Comparison of ENCODE assay signal across 1 cellular context in the genomic region with DNA sequence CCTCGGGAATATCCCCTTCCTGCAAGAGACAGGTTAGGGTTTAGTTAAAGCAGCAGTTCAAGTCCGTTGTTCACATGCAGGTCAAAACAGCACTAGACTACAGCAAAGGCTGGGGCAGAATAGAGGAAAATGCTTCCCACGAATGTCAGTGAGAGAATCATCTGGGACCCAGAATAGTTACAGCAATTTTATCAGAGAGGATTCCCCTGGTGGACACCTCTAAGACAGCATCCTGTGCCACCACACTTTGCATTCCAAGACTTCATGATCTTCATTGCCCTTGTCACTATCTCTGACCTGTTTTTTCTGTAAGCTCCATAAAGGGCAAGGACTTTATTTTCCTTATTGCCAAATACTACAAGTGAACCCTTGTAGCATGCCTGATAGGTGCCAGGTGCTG.
TF ChIP-seq lines count a peak whose summit lies in the region.

No MANE protein-coding gene starts in this region.

TF ChIP-seq in IMR-90, 13 proteins besides CTCF, POLR2A, EP300 and RAD21 (continued from another document):
- TF ChIP-seq BHLHE40 (IDR thresholded peaks at IDR 0.05; ENCODE audit: low read depth, low read length) (no peak), NFE2L2 (IDR thresholded peaks at IDR 0.05; ENCODE audit: low read depth, low read length) (no peak), CEBPB (IDR thresholded peaks at IDR 0.05; ENCODE audit: low read depth, low read length) (no peak), MAZ (IDR thresholded peaks at IDR 0.05; ENCODE audit: borderline replicate concordance, low read depth, low read length) (no peak), FOS (IDR thresholded peaks at IDR 0.05; ENCODE audit: low read depth, low read length) (no peak)
